In the genomic region with DNA sequence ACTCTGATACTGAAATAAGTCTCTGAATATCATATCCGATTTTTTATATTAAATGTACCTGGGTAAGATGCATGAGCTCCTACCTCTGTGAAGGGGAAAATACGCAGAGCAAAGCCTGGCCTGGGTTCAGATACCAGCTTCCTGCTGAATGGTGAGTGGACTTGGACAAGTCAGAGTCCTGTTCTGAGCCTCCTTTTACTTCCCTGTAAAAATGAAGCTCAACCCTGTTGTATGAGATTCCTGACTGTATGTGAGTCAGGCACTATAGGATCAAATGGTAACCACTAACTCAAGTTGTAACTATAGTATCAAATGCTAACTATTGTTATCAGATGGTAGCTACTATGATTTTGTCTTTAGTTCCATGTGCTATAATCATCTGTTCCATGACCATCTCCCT, we compare ENCODE assay signal across 32 cellular contexts.
"Had no signal": no experiment of that assay in that cellular context is flagged by ENCODE, and none has a peak within 500 bp of the region (broad histone marks: within the 10 kb centered on the region; RNA-seq: fewer than 3 reads in every experiment).

No MANE protein-coding gene starts in this region.

- H3K9me3 ChIP-seq: adrenal gland, ascending aorta, body of pancreas, breast epithelium had no signal

- H3K4me3 ChIP-seq: adrenal gland, ascending aorta, body of pancreas, breast epithelium, cardiac muscle cell had no signal

- H3K36me3 ChIP-seq: adrenal gland, ascending aorta, brain microvascular endothelial cell, breast epithelium, cardiac muscle cell had no signal

- ATAC-seq: activated naive CD4-positive, alpha-beta T cell treated with anti-CD3 and anti-CD28 coated beads, Interleukin-2, amount 50 U/mL, for 72 hours; activated naive CD8-positive, alpha-beta T cell treated with anti-CD3 and anti-CD28 coated beads, Interleukin-2, amount 50 U/mL, for 24 hours; activated T-cell treated with anti-CD3 and anti-CD28 coated beads, Interleukin-2, amount 50 U/mL, for 4 hours; activated T-cell treated with anti-CD3 and anti-CD28 coated beads, Interleukin-2, amount 50 U/mL, for 72 hours; activated T-helper 17 cell treated with anti-CD3 and anti-CD28 coated beads, Interleukin-2, amount 50 U/mL, for 72 hours; body of pancreas had no signal

- H3K4me1 ChIP-seq: adrenal gland, ascending aorta, body of pancreas, breast epithelium had no signal

- DNase-seq: activated effector memory CD4-positive, alpha-beta T cell treated with anti-CD3 and anti-CD28 coated beads, Interleukin-2, amount 50 U/mL, for 16 hours; activated effector memory CD4-positive, alpha-beta T cell treated with Interleukin-2 at 50 U/mL for 16 hours; activated gamma-delta T cell; activated gamma-delta T cell treated with Interleukin-2 at 50 U/mL for 16 hours; activated naive CD4-positive, alpha-beta T cell; activated naive CD4-positive, alpha-beta T cell treated with anti-CD3 and anti-CD28 coated beads for 36 hours; activated naive CD4-positive, alpha-beta T cell treated with anti-CD3 and anti-CD28 coated beads, Interleukin-2, amount 10 ng/mL, durations not matched to agents 7 days and 5 days; activated naive CD4-positive, alpha-beta T cell treated with anti-CD3 and anti-CD28 coated beads, Interleukin-2, amount 50 U/mL, for 16 hours; activated naive CD4-positive, alpha-beta T cell treated with Interleukin-2 at 50 U/mL for 16 hours; activated naive CD8-positive, alpha-beta T cell treated with anti-CD3 and anti-CD28 coated beads for 36 hours; activated naive CD8-positive, alpha-beta T cell treated with anti-CD3 and anti-CD28 coated beads, Interleukin-2, amount 10 ng/mL, durations not matched to agents 7 days and 5 days; activated naive CD8-positive, alpha-beta T cell treated with anti-CD3 and anti-CD28 coated beads, Interleukin-2, amount 50 U/mL, for 24 hours; activated T-cell treated with anti-CD3 and anti-CD28 coated beads, Interleukin-2, amount 50 U/mL, for 1 hour; activated T-cell treated with anti-CD3 and anti-CD28 coated beads, Interleukin-2, amount 50 U/mL, for 24 hours; activated T-cell treated with anti-CD3 and anti-CD28 coated beads, Interleukin-2, amount 50 U/mL, for 4 hours; activated T-cell treated with anti-CD3 and anti-CD28 coated beads, Interleukin-2, amount 50 U/mL, for 48 hours; activated T-cell treated with anti-CD3 and anti-CD28 coated beads, Interleukin-2, amount 50 U/mL, for 72 hours; adrenal gland; amniotic stem cell; amygdala; anterior cingulate cortex; aorta; body of pancreas; brain microvascular endothelial cell; caudate nucleus; central memory CD4-positive, alpha-beta T cell; cerebellar nuclear complex had no signal
